8 cellular contexts compared by ENCODE assay signal in the genomic region with DNA sequence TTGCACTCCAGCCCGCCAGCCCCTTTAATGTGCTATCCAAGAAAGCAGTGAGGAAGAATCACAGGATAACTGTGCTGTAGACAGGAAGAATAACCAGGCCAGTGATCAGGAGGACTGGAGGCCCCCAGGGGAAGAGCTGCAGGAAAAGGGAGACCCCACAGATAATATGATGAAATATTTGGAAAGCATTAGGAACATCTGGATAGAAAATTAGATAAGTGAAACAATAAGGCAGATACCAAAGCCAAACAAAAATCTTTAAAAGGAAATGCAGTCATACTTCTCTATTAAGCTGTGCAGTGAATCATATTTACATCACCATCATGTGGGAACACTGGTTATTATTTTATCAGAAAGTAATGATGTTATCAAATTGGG. TPM values are rescaled to one million over a fixed set of nuclear protein-coding genes. Genes with fewer than 3 reads are reported as not detected.
DNase-seq lines count a peak whose midpoint lies in the region; ATAC-seq and TF ChIP-seq lines count a peak whose summit lies in the region.
"Had no signal": no experiment of that assay in that cellular context is flagged by ENCODE, and none has a peak within 500 bp of the region (broad histone marks: within the 10 kb centered on the region; RNA-seq: fewer than 3 reads in every experiment).

No MANE protein-coding gene starts in this region.

- H3K4me3 Mint-ChIP-seq in GM23338, result peak overlapping the region; percentile 64

- no peaks in the 10 kb centered on the region for H3F3A ChIP-seq in GM23338 (replicated peaks; ENCODE audit: low read depth)

- WGBS in heart right ventricle, 2 donors, result 42 to 57% methylated on average over 1 of the region's 1 CpG

- intact Hi-C loops in heart right ventricle (cut with DNase I), result loop anchor here in 1 of 10 donors (2.0 kb wide), 1 partner anchor 18 kb away; no protein-coding TSS in a partner anchor

- H3K27ac ChIP-seq in GM23338 (ENCODE audit: low read depth), result no peak overlapping the region
- peak overlapping the region in 7 of 10 donors; percentile 14 to 89 (median 69) for H3K27ac ChIP-seq in heart right ventricle
- H3K27ac ChIP-seq in WERI-Rb-1, result no peak overlapping the region

- H3K27ac Mint-ChIP-seq in GM23338, result no peak overlapping the region
- H3K27ac Mint-ChIP-seq in activated naive CD4-positive, alpha-beta T cell treated with anti-CD3 and anti-CD28 coated beads, Interleukin-2, amount 50 U/mL, for 72 hours, result peak overlapping the region; percentile 16 to 78

- no peaks in the 10 kb centered on the region for H3K36me3 ChIP-seq in GM23338 (ENCODE audit: insufficient read depth)
- no peaks in the 10 kb centered on the region for H3K36me3 ChIP-seq in heart right ventricle
- H3K36me3 ChIP-seq in skeletal muscle satellite cell (ENCODE audit: insufficient read depth, low read length), result no peaks in the 10 kb centered on the region
- no peaks in the 10 kb centered on the region for H3K36me3 ChIP-seq in WERI-Rb-1

- H3K27me3 ChIP-seq in GM23338 (ENCODE audit: insufficient read depth) (peaks cover 18% of the 10 kb centered on the region), heart right ventricle (peaks cover 0 to 21% (median 0%) of the 10 kb centered on the region in 7 donors), skeletal muscle satellite cell (ENCODE audit: control insufficient read depth, insufficient read depth, low read length) (no peaks in the 10 kb centered on the region), WERI-Rb-1 (ENCODE audit: insufficient read depth, low read depth, severe bottlenecking) (no peaks in the 10 kb centered on the region)

- H3K9me3 ChIP-seq in heart right ventricle (no peaks in the 10 kb centered on the region), skeletal muscle satellite cell (replicated peaks; ENCODE audit: low read length) (no peaks in the 10 kb centered on the region), WERI-Rb-1 (ENCODE audit: severe bottlenecking) (peaks cover 2% of the 10 kb centered on the region)

- no peaks in the 10 kb centered on the region for H3K36me3 Mint-ChIP-seq in GM23338 (ENCODE audit: low read depth)
- peaks cover 0 to 6% of the 10 kb centered on the region in 2 donors for H3K36me3 Mint-ChIP-seq in activated naive CD4-positive, alpha-beta T cell treated with anti-CD3 and anti-CD28 coated beads, Interleukin-2, amount 50 U/mL, for 72 hours

- H3K4me3 ChIP-seq in GM23338 (peak overlapping the region; percentile 51), heart right ventricle (peak overlapping the region in 8 of 10 donors; percentile 34 to 57 (median 47)), skeletal muscle satellite cell (ENCODE audit: low read length) (no peak overlapping the region), WERI-Rb-1 (ENCODE audit: low read depth, low read length) (no peak overlapping the region)

- H3K4me2 ChIP-seq in GM23338, result peak overlapping the region; percentile 73
- H3K4me2 ChIP-seq in skeletal muscle satellite cell (ENCODE audit: low read length), result peak overlapping the region; percentile 70

- no peaks in the 10 kb centered on the region for H4K20me1 ChIP-seq in GM23338 (replicated peaks; ENCODE audit: insufficient read depth)

- H3K4me1 ChIP-seq in GM23338 (ENCODE audit: insufficient read depth) (no peaks in the 10 kb centered on the region; the same call in none of the 2 replicates), heart right ventricle (peaks cover 0 to 45% (median 20%) of the 10 kb centered on the region in 9 donors), skeletal muscle satellite cell (ENCODE audit: control insufficient read depth, insufficient read depth, low read length) (peaks cover 44% of the 10 kb centered on the region)

- H3K9ac ChIP-seq in skeletal muscle satellite cell (ENCODE audit: low read depth, low read length), result peak overlapping the region; percentile 44

- no peak for TF ChIP-seq CTCF in GM23338 (conservative IDR thresholded peaks at IDR 0.05; ENCODE audit: low read depth in 2 of 2)
- TF ChIP-seq CTCF in heart right ventricle (IDR thresholded peaks at IDR 0.05), result no peak
- TF ChIP-seq CTCF in WERI-Rb-1 (IDR thresholded peaks at IDR 0.05; ENCODE audit: low read depth, low read length), result no peak

- peaks cover 6% of the 10 kb centered on the region for H3K27me3 Mint-ChIP-seq in GM23338 (ENCODE audit: insufficient read depth, low read depth, poor library complexity)

- 0 out of 2 replicates have a peak, but pooled peaks cover 3% of the 10 kb centered on the region for H3K9me2 ChIP-seq in GM23338 (ENCODE audit: insufficient read depth)

- H3K9me3 Mint-ChIP-seq in GM23338, result no peaks in the 10 kb centered on the region
- H3K9me3 Mint-ChIP-seq in activated naive CD4-positive, alpha-beta T cell treated with anti-CD3 and anti-CD28 coated beads, Interleukin-2, amount 50 U/mL, for 72 hours, result peaks cover 10 to 12% of the 10 kb centered on the region in 2 donors

- no peak for DNase-seq in GM23338 (ENCODE audit: low spot score)
- no peak for DNase-seq in activated naive CD4-positive, alpha-beta T cell treated with anti-CD3 and anti-CD28 coated beads, Interleukin-2, amount 50 U/mL, for 72 hours (ENCODE audit: low spot score in 2 of 2)
- DNase-seq in heart right ventricle, result no peak
- DNase-seq in WERI-Rb-1, result no peak
- no peak for DNase-seq in activated CD8-positive, alpha-beta memory T cell treated with anti-CD3 and anti-CD28 coated beads for 24 hours
- no peak for DNase-seq in cortex of kidney (lab: John Stamatoyannopoulos, UW)
- DNase-seq: NCI-H526 treated with DMSO at 0.1 percent for 48 hours had no signal

- H3K79me2 ChIP-seq in GM23338 (replicated peaks; ENCODE audit: insufficient read depth), result no peaks in the 10 kb centered on the region

- ATAC-seq in GM23338, result no peak
- peak; percentile 25 to 35 for ATAC-seq in activated naive CD4-positive, alpha-beta T cell treated with anti-CD3 and anti-CD28 coated beads, Interleukin-2, amount 50 U/mL, for 72 hours
- peak; percentile 34 to 83 (median 72) for ATAC-seq in heart right ventricle

- H2AFZ ChIP-seq in GM23338, result peak overlapping the region; percentile 100

- H3K4me1 Mint-ChIP-seq in GM23338, result peaks cover 14% of the 10 kb centered on the region; the same call in 2 of the 3 replicates

TF ChIP-seq in GM23338, 12 proteins besides CTCF, POLR2A, EP300 and RAD21:
- TF ChIP-seq ZNF114 (CRISPR knock-in tag; IDR thresholded peaks at IDR 0.05), result no peak
- no peak for TF ChIP-seq EZH2phosphoT487 (IDR thresholded peaks at IDR 0.05; ENCODE audit: unreplicated experiment)

RNA-seq across cellular contexts. Expression of a gene that starts 14.3 kb away (rescaled TPM):
- 43.5 and 51.9 TPM in 2 replicates for total RNA-seq in GM23338 (2014; rRNA removed; shearing (Covaris generic))
- polyA plus RNA-seq in GM23338 (2016; fragmentation: Nextera tagmentation; extraction: Ambion mirVana) (220 and 231 TPM in 2 replicates), heart right ventricle (10 to 100 TPM; 18.8 to 21.6 TPM)
- total RNA-seq in activated naive CD4-positive, alpha-beta T cell treated with anti-CD3 and anti-CD28 coated beads, Interleukin-2, amount 50 U/mL, for 72 hours, result 10 to 100 TPM; 27.8 to 32.7 TPM
- 10 to 100 TPM; 15.2 to 32.7 (median 22.4) TPM for total RNA-seq in heart right ventricle
- 20.1 and 25.3 TPM in 2 replicates for total RNA-seq in skeletal muscle satellite cell (2012; rRNA removed)

RNA-seq across cellular contexts. Expression of a gene that starts 42.9 kb away (rescaled TPM):
- 26.5 and 30.5 TPM in 2 replicates for total RNA-seq in GM23338 (2014; rRNA removed; shearing (Covaris generic))
- polyA plus RNA-seq in GM23338 (2016; fragmentation: Nextera tagmentation; extraction: Ambion mirVana) (88.7 and 107 TPM in 2 replicates), heart right ventricle (10 to 100 TPM; 20.2 to 34.3 TPM)
- 10 to 100 TPM in 1 of 2 donors, 1 to 10 TPM in 1; 4.8 to 12.0 TPM for total RNA-seq in activated naive CD4-positive, alpha-beta T cell treated with anti-CD3 and anti-CD28 coated beads, Interleukin-2, amount 50 U/mL, for 72 hours
- 10 to 100 TPM; 10.8 to 19.6 (median 15.0) TPM for total RNA-seq in heart right ventricle
- 27.1 and 28.1 TPM in 2 replicates for total RNA-seq in skeletal muscle satellite cell (2012; rRNA removed)

Comparison
In these comparisons a context has a peak if more than half of its experiments do, and no peak if none do; other contexts are left out.
1. H3K27ac ChIP-seq: peak in heart right ventricle (7 of 10); none in GM23338 (single experiment) and WERI-Rb-1 (single experiment).
2. H3K4me3 ChIP-seq: peak in GM23338 (single experiment) and heart right ventricle (8 of 10); none in skeletal muscle satellite cell (single experiment) and WERI-Rb-1 (single experiment).